1 cellular context compared by ENCODE assay signal in genomic region chr14:68316078-68316868, GRCh38.
A peak's percentile ranks its signal among the peaks of the same experiment; 100 is the strongest.
TF ChIP-seq lines count a peak whose summit lies in the region.

No MANE protein-coding gene starts in this region.

TF ChIP-seq in HepG2, 621 proteins besides CTCF, POLR2A, EP300 and RAD21 (continued from another document and continues in another):
- TF ChIP-seq, protein P1, sequence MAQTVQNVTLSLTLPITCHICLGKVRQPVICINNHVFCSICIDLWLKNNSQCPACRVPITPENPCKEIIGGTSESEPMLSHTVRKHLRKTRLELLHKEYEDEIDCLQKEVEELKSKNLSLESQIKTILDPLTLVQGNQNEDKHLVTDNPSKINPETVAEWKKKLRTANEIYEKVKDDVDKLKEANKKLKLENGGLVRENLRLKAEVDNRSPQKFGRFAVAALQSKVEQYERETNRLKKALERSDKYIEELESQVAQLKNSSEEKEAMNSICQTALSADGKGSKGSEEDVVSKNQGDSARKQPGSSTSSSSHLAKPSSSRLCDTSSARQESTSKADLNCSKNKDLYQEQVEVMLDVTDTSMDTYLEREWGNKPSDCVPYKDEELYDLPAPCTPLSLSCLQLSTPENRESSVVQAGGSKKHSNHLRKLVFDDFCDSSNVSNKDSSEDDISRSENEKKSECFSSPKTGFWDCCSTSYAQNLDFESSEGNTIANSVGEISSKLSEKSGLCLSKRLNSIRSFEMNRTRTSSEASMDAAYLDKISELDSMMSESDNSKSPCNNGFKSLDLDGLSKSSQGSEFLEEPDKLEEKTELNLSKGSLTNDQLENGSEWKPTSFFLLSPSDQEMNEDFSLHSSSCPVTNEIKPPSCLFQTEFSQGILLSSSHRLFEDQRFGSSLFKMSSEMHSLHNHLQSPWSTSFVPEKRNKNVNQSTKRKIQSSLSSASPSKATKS (CRISPR knock-in tag; IDR thresholded peaks at IDR 0.05), result no peak
- TF ChIP-seq DMAP1 (CRISPR knock-in tag; IDR thresholded peaks at IDR 0.05), result 0 out of 2 replicates have a peak, but pooled peaks have one; percentile 16
- TF ChIP-seq ATF5 (CRISPR knock-in tag; IDR thresholded peaks at IDR 0.05; ENCODE audit: low read depth), result no peak
- no peak for TF ChIP-seq RELA (CRISPR knock-in tag; IDR thresholded peaks at IDR 0.05)
- no peak for TF ChIP-seq ZNF33A (CRISPR knock-in tag; IDR thresholded peaks at IDR 0.05; ENCODE audit: borderline replicate concordance)
- TF ChIP-seq KLF15 (CRISPR knock-in tag; IDR thresholded peaks at IDR 0.05; ENCODE audit: borderline replicate concordance), result no peak
- no peak for TF ChIP-seq SSRP1 (CRISPR knock-in tag; IDR thresholded peaks at IDR 0.05)
- TF ChIP-seq ADNP (CRISPR knock-in tag; IDR thresholded peaks at IDR 0.05), result no peak
- TF ChIP-seq NFIB (CRISPR knock-in tag; IDR thresholded peaks at IDR 0.05; ENCODE audit: borderline replicate concordance), result no peak
- peak; percentile 67 for TF ChIP-seq RARA (CRISPR knock-in tag; IDR thresholded peaks at IDR 0.05)
- TF ChIP-seq ZNF18 (CRISPR knock-in tag; IDR thresholded peaks at IDR 0.05; ENCODE audit: insufficient replicate concordance), result no peak
- peak; percentile 56; the same call in 1 of the 2 replicates for TF ChIP-seq RCOR2 (CRISPR knock-in tag; IDR thresholded peaks at IDR 0.05)
- no peak for TF ChIP-seq TMF1 (CRISPR knock-in tag; IDR thresholded peaks at IDR 0.05; ENCODE audit: low read depth)
- peak; percentile 92; the same call in 1 of the 2 replicates for TF ChIP-seq ZNF614 (CRISPR knock-in tag; IDR thresholded peaks at IDR 0.05; ENCODE audit: borderline replicate concordance)
- peak; percentile 42; the same call in 1 of the 2 replicates for TF ChIP-seq SOX5 (CRISPR knock-in tag; IDR thresholded peaks at IDR 0.05; ENCODE audit: borderline replicate concordance)
- TF ChIP-seq STAT6 (CRISPR knock-in tag; IDR thresholded peaks at IDR 0.05; ENCODE audit: borderline replicate concordance), result no peak
- TF ChIP-seq HMG20A (CRISPR knock-in tag; IDR thresholded peaks at IDR 0.05; ENCODE audit: borderline replicate concordance), result peak; percentile 47; the same call in 1 of the 2 replicates
- TF ChIP-seq MED1 (CRISPR knock-in tag; IDR thresholded peaks at IDR 0.05), result no peak
- TF ChIP-seq ZBTB10 (CRISPR knock-in tag; IDR thresholded peaks at IDR 0.05; ENCODE audit: borderline replicate concordance), result no peak
- TF ChIP-seq XBP1 (CRISPR knock-in tag; IDR thresholded peaks at IDR 0.05), result no peak
- TF ChIP-seq ZNF777 (CRISPR knock-in tag; IDR thresholded peaks at IDR 0.05), result no peak
- TF ChIP-seq, protein P2, sequence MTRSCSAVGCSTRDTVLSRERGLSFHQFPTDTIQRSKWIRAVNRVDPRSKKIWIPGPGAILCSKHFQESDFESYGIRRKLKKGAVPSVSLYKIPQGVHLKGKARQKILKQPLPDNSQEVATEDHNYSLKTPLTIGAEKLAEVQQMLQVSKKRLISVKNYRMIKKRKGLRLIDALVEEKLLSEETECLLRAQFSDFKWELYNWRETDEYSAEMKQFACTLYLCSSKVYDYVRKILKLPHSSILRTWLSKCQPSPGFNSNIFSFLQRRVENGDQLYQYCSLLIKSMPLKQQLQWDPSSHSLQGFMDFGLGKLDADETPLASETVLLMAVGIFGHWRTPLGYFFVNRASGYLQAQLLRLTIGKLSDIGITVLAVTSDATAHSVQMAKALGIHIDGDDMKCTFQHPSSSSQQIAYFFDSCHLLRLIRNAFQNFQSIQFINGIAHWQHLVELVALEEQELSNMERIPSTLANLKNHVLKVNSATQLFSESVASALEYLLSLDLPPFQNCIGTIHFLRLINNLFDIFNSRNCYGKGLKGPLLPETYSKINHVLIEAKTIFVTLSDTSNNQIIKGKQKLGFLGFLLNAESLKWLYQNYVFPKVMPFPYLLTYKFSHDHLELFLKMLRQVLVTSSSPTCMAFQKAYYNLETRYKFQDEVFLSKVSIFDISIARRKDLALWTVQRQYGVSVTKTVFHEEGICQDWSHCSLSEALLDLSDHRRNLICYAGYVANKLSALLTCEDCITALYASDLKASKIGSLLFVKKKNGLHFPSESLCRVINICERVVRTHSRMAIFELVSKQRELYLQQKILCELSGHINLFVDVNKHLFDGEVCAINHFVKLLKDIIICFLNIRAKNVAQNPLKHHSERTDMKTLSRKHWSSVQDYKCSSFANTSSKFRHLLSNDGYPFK (CRISPR knock-in tag; IDR thresholded peaks at IDR 0.05; ENCODE audit: borderline replicate concordance), result no peak
- TF ChIP-seq ZNF253 (CRISPR knock-in tag; IDR thresholded peaks at IDR 0.05; ENCODE audit: borderline replicate concordance), result no peak
- TF ChIP-seq MXD4 (CRISPR knock-in tag; IDR thresholded peaks at IDR 0.05), result no peak
- no peak for TF ChIP-seq PAWR (CRISPR knock-in tag; IDR thresholded peaks at IDR 0.05; ENCODE audit: borderline replicate concordance)
- TF ChIP-seq FOXC1 (CRISPR knock-in tag; IDR thresholded peaks at IDR 0.05; ENCODE audit: borderline replicate concordance), result no peak
- peak; percentile 75 for TF ChIP-seq FOXK1 (CRISPR knock-in tag; IDR thresholded peaks at IDR 0.05; ENCODE audit: borderline replicate concordance, low read depth)
- TF ChIP-seq HDAC2 (CRISPR knock-in tag; IDR thresholded peaks at IDR 0.05), result no peak
- 0 out of 2 replicates have a peak, but pooled peaks have one; percentile 47 for TF ChIP-seq ZNF430 (CRISPR knock-in tag; IDR thresholded peaks at IDR 0.05)
- no peak for TF ChIP-seq KDM2A (CRISPR knock-in tag; IDR thresholded peaks at IDR 0.05; ENCODE audit: borderline replicate concordance, low read depth)
- TF ChIP-seq, protein P3, sequence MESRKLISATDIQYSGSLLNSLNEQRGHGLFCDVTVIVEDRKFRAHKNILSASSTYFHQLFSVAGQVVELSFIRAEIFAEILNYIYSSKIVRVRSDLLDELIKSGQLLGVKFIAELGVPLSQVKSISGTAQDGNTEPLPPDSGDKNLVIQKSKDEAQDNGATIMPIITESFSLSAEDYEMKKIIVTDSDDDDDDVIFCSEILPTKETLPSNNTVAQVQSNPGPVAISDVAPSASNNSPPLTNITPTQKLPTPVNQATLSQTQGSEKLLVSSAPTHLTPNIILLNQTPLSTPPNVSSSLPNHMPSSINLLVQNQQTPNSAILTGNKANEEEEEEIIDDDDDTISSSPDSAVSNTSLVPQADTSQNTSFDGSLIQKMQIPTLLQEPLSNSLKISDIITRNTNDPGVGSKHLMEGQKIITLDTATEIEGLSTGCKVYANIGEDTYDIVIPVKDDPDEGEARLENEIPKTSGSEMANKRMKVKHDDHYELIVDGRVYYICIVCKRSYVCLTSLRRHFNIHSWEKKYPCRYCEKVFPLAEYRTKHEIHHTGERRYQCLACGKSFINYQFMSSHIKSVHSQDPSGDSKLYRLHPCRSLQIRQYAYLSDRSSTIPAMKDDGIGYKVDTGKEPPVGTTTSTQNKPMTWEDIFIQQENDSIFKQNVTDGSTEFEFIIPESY (CRISPR knock-in tag; IDR thresholded peaks at IDR 0.05), result peak; percentile 96
- TF ChIP-seq ZNF550 (CRISPR knock-in tag; IDR thresholded peaks at IDR 0.05; ENCODE audit: borderline replicate concordance), result no peak
- TF ChIP-seq DPF2 (CRISPR knock-in tag; IDR thresholded peaks at IDR 0.05; ENCODE audit: borderline replicate concordance, low read depth), result no peak
- TF ChIP-seq ZBTB38 (CRISPR knock-in tag; IDR thresholded peaks at IDR 0.05), result no peak
- TF ChIP-seq MYNN (CRISPR knock-in tag; IDR thresholded peaks at IDR 0.05; ENCODE audit: low read depth), result no peak
- no peak for TF ChIP-seq SATB2 (CRISPR knock-in tag; IDR thresholded peaks at IDR 0.05)
- no peak for TF ChIP-seq ZFY (CRISPR knock-in tag; IDR thresholded peaks at IDR 0.05)
- no peak for TF ChIP-seq SRY (CRISPR knock-in tag; IDR thresholded peaks at IDR 0.05)
- TF ChIP-seq SYNCRIP (IDR thresholded peaks at IDR 0.05; ENCODE audit: insufficient read depth, low read depth, low read length), result no peak
- TF ChIP-seq ZNF572 (CRISPR knock-in tag; IDR thresholded peaks at IDR 0.05), result no peak
- no peak for TF ChIP-seq U2AF2 (IDR thresholded peaks at IDR 0.05; ENCODE audit: low read depth, low read length)
- TF ChIP-seq, protein P4, sequence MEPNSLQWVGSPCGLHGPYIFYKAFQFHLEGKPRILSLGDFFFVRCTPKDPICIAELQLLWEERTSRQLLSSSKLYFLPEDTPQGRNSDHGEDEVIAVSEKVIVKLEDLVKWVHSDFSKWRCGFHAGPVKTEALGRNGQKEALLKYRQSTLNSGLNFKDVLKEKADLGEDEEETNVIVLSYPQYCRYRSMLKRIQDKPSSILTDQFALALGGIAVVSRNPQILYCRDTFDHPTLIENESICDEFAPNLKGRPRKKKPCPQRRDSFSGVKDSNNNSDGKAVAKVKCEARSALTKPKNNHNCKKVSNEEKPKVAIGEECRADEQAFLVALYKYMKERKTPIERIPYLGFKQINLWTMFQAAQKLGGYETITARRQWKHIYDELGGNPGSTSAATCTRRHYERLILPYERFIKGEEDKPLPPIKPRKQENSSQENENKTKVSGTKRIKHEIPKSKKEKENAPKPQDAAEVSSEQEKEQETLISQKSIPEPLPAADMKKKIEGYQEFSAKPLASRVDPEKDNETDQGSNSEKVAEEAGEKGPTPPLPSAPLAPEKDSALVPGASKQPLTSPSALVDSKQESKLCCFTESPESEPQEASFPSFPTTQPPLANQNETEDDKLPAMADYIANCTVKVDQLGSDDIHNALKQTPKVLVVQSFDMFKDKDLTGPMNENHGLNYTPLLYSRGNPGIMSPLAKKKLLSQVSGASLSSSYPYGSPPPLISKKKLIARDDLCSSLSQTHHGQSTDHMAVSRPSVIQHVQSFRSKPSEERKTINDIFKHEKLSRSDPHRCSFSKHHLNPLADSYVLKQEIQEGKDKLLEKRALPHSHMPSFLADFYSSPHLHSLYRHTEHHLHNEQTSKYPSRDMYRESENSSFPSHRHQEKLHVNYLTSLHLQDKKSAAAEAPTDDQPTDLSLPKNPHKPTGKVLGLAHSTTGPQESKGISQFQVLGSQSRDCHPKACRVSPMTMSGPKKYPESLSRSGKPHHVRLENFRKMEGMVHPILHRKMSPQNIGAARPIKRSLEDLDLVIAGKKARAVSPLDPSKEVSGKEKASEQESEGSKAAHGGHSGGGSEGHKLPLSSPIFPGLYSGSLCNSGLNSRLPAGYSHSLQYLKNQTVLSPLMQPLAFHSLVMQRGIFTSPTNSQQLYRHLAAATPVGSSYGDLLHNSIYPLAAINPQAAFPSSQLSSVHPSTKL (CRISPR knock-in tag; IDR thresholded peaks at IDR 0.05), result peak; percentile 81
- peak; percentile 56; the same call in 1 of the 2 replicates for TF ChIP-seq ZNF331 (CRISPR knock-in tag; IDR thresholded peaks at IDR 0.05)
- TF ChIP-seq RBFOX2 (IDR thresholded peaks at IDR 0.05; ENCODE audit: low read depth, low read length), result no peak
- TF ChIP-seq TBP (CRISPR knock-in tag; IDR thresholded peaks at IDR 0.05), result no peak
- TF ChIP-seq TCF7 (IDR thresholded peaks at IDR 0.05; ENCODE audit: low read depth), result no peak
- TF ChIP-seq ELF4 (CRISPR knock-in tag; IDR thresholded peaks at IDR 0.05; ENCODE audit: borderline replicate concordance), result no peak
- no peak for TF ChIP-seq ZNF484 (CRISPR knock-in tag; IDR thresholded peaks at IDR 0.05; ENCODE audit: borderline replicate concordance, low read depth)
- TF ChIP-seq PTBP1 (IDR thresholded peaks at IDR 0.05; ENCODE audit: low read depth, low read length, poor library complexity, severe bottlenecking), result no peak
- TF ChIP-seq PAX8 (CRISPR knock-in tag; IDR thresholded peaks at IDR 0.05; ENCODE audit: borderline replicate concordance), result no peak
- TF ChIP-seq NR2F1 (CRISPR knock-in tag; IDR thresholded peaks at IDR 0.05), result peak; percentile 82 to 89
